Comparison of ENCODE assay signal across 1 cellular context in the genomic region with DNA sequence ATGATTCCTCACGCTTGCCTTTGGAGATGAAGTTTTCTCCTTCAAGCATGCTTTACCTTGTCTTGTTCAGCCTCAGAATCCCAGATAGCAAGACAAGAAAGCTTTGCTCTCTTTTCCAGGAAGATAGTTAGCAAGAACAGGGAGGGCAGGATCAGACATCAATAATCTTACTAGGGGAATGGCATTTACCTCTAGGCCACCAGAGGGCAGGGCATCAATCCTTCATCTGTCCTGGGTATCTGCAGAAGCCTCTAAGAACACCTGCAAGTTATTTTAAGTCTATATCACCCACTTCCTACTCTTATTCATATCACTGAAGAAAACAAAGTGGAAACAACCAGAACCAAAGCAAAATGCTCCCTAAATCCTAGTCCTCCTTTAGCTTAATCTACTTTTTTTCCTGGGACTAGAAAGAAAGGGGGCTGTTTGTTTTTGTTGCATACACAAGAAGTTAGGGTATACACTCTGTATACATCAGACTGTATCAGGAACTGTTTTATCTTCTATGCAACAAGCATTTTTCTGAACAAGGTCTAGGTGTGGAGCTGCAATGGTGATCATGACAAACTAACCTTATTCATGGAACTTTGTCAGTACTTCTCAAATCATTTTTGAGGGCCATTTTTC.
TF ChIP-seq lines count a peak whose summit lies in the region.

No MANE protein-coding gene starts in this region.

TF ChIP-seq in HCT116, 20 proteins besides CTCF, POLR2A, EP300 and RAD21 (continued from another document):
- TF ChIP-seq EZH2 (IDR thresholded peaks at IDR 0.05) (no peak), POLR2AphosphoS5 (IDR thresholded peaks at IDR 0.05; ENCODE audit: low read depth, low read length) (no peak)
